Comparison of ENCODE assay signal across 1 cellular context in genomic region chr17:38798614-38799500, GRCh38.
TF ChIP-seq lines count a peak whose summit lies in the region.

No MANE protein-coding gene starts in this region.

TF ChIP-seq in HEK293, 187 proteins besides CTCF, POLR2A, EP300 and RAD21 (continued from another document):
- no peak for TF ChIP-seq ZNF18 (tag by site-specific recombination; IDR thresholded peaks at IDR 0.05)
- TF ChIP-seq ZSCAN23 (tag by site-specific recombination; IDR thresholded peaks at IDR 0.05): no peak
TF ChIP-seq in HEK293: peak in this region for 45.
